ENCODE assay signal across 12 cellular contexts in the genomic region with DNA sequence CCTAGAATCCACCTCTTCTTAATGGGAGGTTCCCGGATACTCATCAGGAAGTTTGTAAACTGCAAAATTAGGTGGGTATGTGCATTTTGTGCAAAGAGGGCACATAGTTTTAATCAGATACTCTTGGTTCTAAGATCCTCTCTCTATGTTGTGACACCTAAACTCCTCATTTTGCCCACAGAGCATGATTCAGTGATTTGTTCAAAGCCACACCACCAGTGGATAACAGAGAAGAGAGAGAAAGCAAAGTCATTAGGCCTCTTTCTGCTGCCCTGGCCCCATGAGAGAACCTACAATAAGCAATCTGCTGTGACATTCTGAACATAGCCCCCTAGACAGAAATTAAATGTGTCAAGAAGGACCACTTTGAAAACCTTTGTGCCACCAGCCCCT.
DNase-seq lines count a peak whose midpoint lies in the region; ATAC-seq and TF ChIP-seq lines count a peak whose summit lies in the region.
"Had no signal": no experiment of that assay in that cellular context is flagged by ENCODE, and none has a peak within 500 bp of the region (broad histone marks: within the 10 kb centered on the region; RNA-seq: fewer than 3 reads in every experiment).

No MANE protein-coding gene starts in this region.

- ATAC-seq in effector memory CD8-positive, alpha-beta T cell (replicated peaks), result peak; percentile 24
- ATAC-seq in HG02623 (IDR thresholded peaks at IDR 0.05; ENCODE audit: unreplicated experiment), result no peak

- no peaks in the 10 kb centered on the region for H3K27me3 ChIP-seq in skeletal muscle tissue (ENCODE audit: control insufficient read depth in 3 of 3, insufficient read depth in 3 of 3, low read length in 3 of 3)

- H3K36me3 ChIP-seq in skeletal muscle tissue (ENCODE audit: control insufficient read depth in 3 of 3, insufficient read depth in 3 of 3, low read length in 3 of 3), result no peaks in the 10 kb centered on the region

- TF ChIP-seq POLR2A in NB4 (IDR thresholded peaks at IDR 0.05; ENCODE audit: extremely low read depth, insufficient read length), result no peak

- H3K9me3 Mint-ChIP-seq in effector memory CD8-positive, alpha-beta T cell, result no peaks in the 10 kb centered on the region
- H3K9me3 Mint-ChIP-seq: stimulated activated naive CD8-positive, alpha-beta T cell treated with anti-CD3 and anti-CD28 coated beads, Interleukin-15, Interleukin-2, amounts not matched to agents 100 ng/mL and 50 ng/mL, for 24 hours had no signal

- no peak for TF ChIP-seq CTCF in NB4 (IDR thresholded peaks at IDR 0.05; ENCODE audit: low read depth, low read length)

- no peaks in the 10 kb centered on the region for H3K9me3 ChIP-seq in skeletal muscle tissue (ENCODE audit: control insufficient read depth in 3 of 3, low read length in 3 of 3)

- no peaks in the 10 kb centered on the region for H3K27me3 Mint-ChIP-seq in effector memory CD8-positive, alpha-beta T cell
- H3K27me3 Mint-ChIP-seq: stimulated activated naive CD8-positive, alpha-beta T cell treated with anti-CD3 and anti-CD28 coated beads, Interleukin-15, Interleukin-2, amounts not matched to agents 100 ng/mL and 50 ng/mL, for 24 hours had no signal

- peak overlapping the region in 1 of 2 donors; percentile 73 for H3K27ac Mint-ChIP-seq in effector memory CD8-positive, alpha-beta T cell
- H3K27ac Mint-ChIP-seq: IgD-negative memory B cell had no signal

- DNase-seq in SIG-M5 treated with dmso at 0.1 percent for 504 hours (lab: John Stamatoyannopoulos, UW; ENCODE audit: unreplicated experiment) (peak; percentile 30), SIG-M5 (lab: John Stamatoyannopoulos, UW) (no peak), NB4 (ENCODE audit: low read depth) (no peak), GM19238 (ENCODE audit: insufficient read length, low spot score) (no peak), NCI-H2196 (lab: John Stamatoyannopoulos, UW; ENCODE audit: unreplicated experiment) (no peak)
- DNase-seq in effector memory CD8-positive, alpha-beta T cell, result no peak

- H3K4me3 Mint-ChIP-seq in effector memory CD8-positive, alpha-beta T cell, result no peak overlapping the region
- H3K4me3 Mint-ChIP-seq: immature natural killer cell; neural crest cell; stimulated activated naive CD8-positive, alpha-beta T cell treated with anti-CD3 and anti-CD28 coated beads, Interleukin-15, Interleukin-2, amounts not matched to agents 100 ng/mL and 50 ng/mL, for 24 hours had no signal

- H3K4me3 ChIP-seq in NB4 (ENCODE audit: low read depth, low read length) (peak overlapping the region; percentile 7), skeletal muscle tissue (ENCODE audit: low read length in 3 of 3) (peak overlapping the region; percentile 54 to 61 (median 60))

- peak overlapping the region; percentile 78 for H3K27ac ChIP-seq in skeletal muscle tissue (ENCODE audit: low read depth, low read length)

- H3K9ac ChIP-seq in skeletal muscle tissue (ENCODE audit: low read depth in 1 of 3, low read length in 3 of 3), result peak overlapping the region; percentile 59 to 76 (median 62)

- no peaks in the 10 kb centered on the region for H3K36me3 Mint-ChIP-seq in effector memory CD8-positive, alpha-beta T cell (ENCODE audit: insufficient read depth)

- peaks cover 20 to 28% (median 26%) of the 10 kb centered on the region in 3 donors for H3K4me1 ChIP-seq in skeletal muscle tissue (ENCODE audit: control insufficient read depth in 3 of 3, insufficient read depth in 3 of 3, low read length in 3 of 3)

- H3K4me1 Mint-ChIP-seq in effector memory CD8-positive, alpha-beta T cell (ENCODE audit: low read depth in 2 of 2), result peaks cover 0 to 2% of the 10 kb centered on the region in 2 donors
